8 cellular contexts compared by ENCODE assay signal in the genomic region with DNA sequence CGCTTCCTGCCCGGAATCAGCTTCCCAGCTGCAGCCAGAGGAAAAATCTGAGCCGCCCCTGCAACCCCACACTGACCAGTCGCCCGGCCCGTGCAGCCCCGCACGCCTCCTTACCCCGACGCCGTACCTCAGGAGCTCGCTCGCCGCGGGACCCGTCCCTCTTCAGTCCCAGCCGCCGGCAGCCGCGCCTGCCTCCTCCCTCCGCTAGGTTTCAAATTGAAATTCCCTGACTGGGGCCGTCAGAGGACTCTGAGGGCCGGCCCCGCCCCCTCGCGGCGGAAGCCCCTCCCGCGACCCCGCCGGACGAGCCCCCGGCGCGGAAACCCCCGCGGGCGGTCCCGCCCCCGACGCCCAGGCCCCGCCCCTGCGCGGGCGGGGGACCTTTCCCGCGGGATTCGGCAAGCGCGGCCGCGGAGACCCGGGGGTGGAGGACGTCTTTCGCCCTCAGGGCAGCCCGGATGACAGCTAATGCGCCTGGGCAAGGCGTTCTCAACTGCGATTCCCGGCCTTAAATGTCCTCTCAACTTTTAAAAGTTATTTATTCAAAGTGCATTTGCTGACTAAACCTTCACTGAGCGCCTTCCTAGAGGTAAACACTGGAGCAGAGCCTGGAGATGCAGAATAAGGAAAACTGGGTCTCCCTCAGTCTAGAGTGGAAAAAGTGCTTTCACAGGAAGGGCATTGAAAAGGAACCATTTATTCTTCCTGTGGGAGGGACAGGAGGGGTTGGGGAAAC. TPM values are rescaled to one million over a fixed set of nuclear protein-coding genes. Genes with fewer than 3 reads are reported as not detected.
DNase-seq lines count a peak whose midpoint lies in the region; FAIRE-seq and TF ChIP-seq lines count a peak whose summit lies in the region.

EPB41L2 (minus strand) TSS at position 218 of the 736 bp plus-strand sequence. CDS start 106,760 bp downstream, outside the sequence.

- in situ Hi-C loops in Caki2 (cut with HindIII; ENCODE audit: low pct_unique_long_range_greater_than_20kb, low sequenced_read_pairs) (no loop called here), SK-MEL-5 (cut with HindIII; ENCODE audit: low pct_unique_long_range_greater_than_20kb, low sequenced_read_pairs) (no loop called here)

- TF ChIP-seq CTCF in GM20000 (IDR thresholded peaks at IDR 0.05; ENCODE audit: extremely low read depth, missing control alignments) = no peak
- TF ChIP-seq CTCF in neutrophil (IDR thresholded peaks at IDR 0.05) = no peak

- H3K4me1 ChIP-seq in neutrophil (ENCODE audit: control insufficient read depth in 1 of 2, insufficient read depth in 1 of 2, low read depth in 1 of 2, low read length in 1 of 2) = peaks cover 0 to 18% of the 10 kb centered on the region in 2 experiments

- no peaks in the 10 kb centered on the region for H3K36me3 ChIP-seq in neutrophil

- H3K9me3 ChIP-seq in neutrophil = no peaks in the 10 kb centered on the region

- DNase-seq in Caki2 (ENCODE audit: low read depth) (peak; percentile 83), GM20000 (ENCODE audit: low spot score) (peak; percentile 95), HT-29 (ENCODE audit: low spot score) (peak; percentile 38), SK-MEL-5 (ENCODE audit: low read depth, low spot score) (peak; percentile 82), frontal cortex (ENCODE audit: low spot score in 2 of 2) (peak; percentile 87 to 89), substantia nigra (lab: John Stamatoyannopoulos, UW) (peak; percentile 45 to 96 (median 83))
- peak; percentile 78 for DNase-seq in activated naive CD4-positive, alpha-beta T cell treated with Interleukin-2 at 50 U/mL for 16 hours

- peaks cover 67% of the 10 kb centered on the region for H3K27me3 ChIP-seq in neutrophil

- H3K27ac ChIP-seq in neutrophil (no peak within 1 kb of the TSS), substantia nigra (ENCODE audit: low read depth, low read length, poor library complexity, severe bottlenecking) (peak within 1 kb of the TSS; percentile 90)

- peak within 1 kb of the TSS; percentile 42 to 65 for H3K4me3 ChIP-seq in neutrophil (ENCODE audit: low read depth in 1 of 2, low read length in 1 of 2)

- FAIRE-seq in frontal cortex (lab: Jason Lieb, UNC) = no peak

RNA-seq across cellular contexts. Expression of gene EPB41L2, which starts in this region (rescaled TPM):
- 37.9 and 66.1 TPM in 2 replicates for total RNA-seq in Caki2 (2014; rRNA removed; shearing (Covaris generic); ENCODE audit: low replicate concordance)
- 1.5 and 9.5 TPM in 2 replicates for total RNA-seq in HT-29 (2014; rRNA removed; shearing (Covaris generic))
- 12.2 and 15.8 TPM in 2 replicates for total RNA-seq in SK-MEL-5 (2014; rRNA removed; shearing (Covaris generic))
- polyA plus RNA-seq in SK-MEL-5 (2015; cell fraction: cytosol; rRNA removed) = 37.7 and 45.4 TPM in 2 replicates
- 94.3 and 117 TPM in 2 replicates for polyA plus RNA-seq in SK-MEL-5 (2015; cell fraction: nucleus; rRNA removed)
- total RNA-seq in frontal cortex = 30.2 TPM

Comparison
In these comparisons a context has a peak if more than half of its experiments do, and no peak if none do; other contexts are left out.
1. DNase-seq: peak in every context shown above with its lines; median percentile 95 in GM20000; 88 in frontal cortex; 83 in Caki2; 83 in substantia nigra; 82 in SK-MEL-5; 78 in activated naive CD4-positive, alpha-beta T cell treated with Interleukin-2 at 50 U/mL for 16 hours; 38 in HT-29.